Comparison of ENCODE assay signal across 29 cellular contexts in the genomic region with DNA sequence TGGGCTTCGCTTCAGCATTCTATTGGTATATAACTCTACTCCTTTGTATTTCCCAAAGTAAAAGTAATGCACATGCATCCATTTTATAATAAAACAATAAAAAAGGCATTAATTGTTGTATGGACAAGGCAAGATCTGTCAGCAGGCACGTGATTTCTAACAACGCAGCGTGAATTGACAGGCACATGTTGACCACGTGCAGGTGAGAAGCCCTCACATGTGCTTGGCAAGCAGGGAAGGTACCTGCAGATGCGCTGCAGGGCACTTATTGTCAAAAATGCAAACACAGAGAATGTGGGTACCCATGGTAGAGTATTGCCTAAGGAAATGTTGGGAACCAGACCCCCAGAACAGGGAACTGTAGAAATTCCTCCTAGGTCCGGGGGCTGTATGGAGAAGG.
"Had no signal": no experiment of that assay in that cellular context is flagged by ENCODE, and none has a peak within 500 bp of the region (broad histone marks: within the 10 kb centered on the region; RNA-seq: fewer than 3 reads in every experiment).

No MANE protein-coding gene starts in this region.

- DNase-seq: activated CD4-positive, alpha-beta memory T cell treated with anti-CD3 and anti-CD28 coated beads, Interleukin-2, amount 10 ng/mL, durations not matched to agents 7 days and 5 days; activated CD4-positive, CD25-positive, alpha-beta regulatory T cell; activated CD8-positive, alpha-beta memory T cell treated with anti-CD3 and anti-CD28 coated beads for 24 hours; activated CD8-positive, alpha-beta memory T cell treated with anti-CD3 and anti-CD28 coated beads, Interleukin-2, amount 10 ng/mL, durations not matched to agents 7 days and 5 days; activated CD8-positive, alpha-beta memory T cell treated with anti-CD3 and anti-CD28 coated beads, Interleukin-2, amount 50 U/mL, for 48 hours; activated effector memory CD4-positive, alpha-beta T cell treated with Interleukin-2 at 50 U/mL for 16 hours; activated naive CD4-positive, alpha-beta T cell treated with anti-CD3 and anti-CD28 coated beads, Interleukin-2, amount 50 U/mL, for 16 hours; activated naive CD8-positive, alpha-beta T cell treated with anti-CD3 and anti-CD28 coated beads for 36 hours; activated T-cell treated with anti-CD3 and anti-CD28 coated beads, Interleukin-2, amount 50 U/mL, for 48 hours; amniotic stem cell; aorta; Kasumi-1; KBM-7; MG63; NCI-H1048; NCI-H1105 treated with DMSO at 0.1 percent for 48 hours; NCI-H2081; NCI-H524 treated with DMSO at 0.1 percent for 48 hours; NCI-H748 treated with DMSO at 0.1 percent for 48 hours; NK-92 treated with Interleukin-12 subunit alpha and Interleukin-12 subunit beta, amount 100 ng/mL, for 24 hours; PC-3; Peyer's patch; RPMI8226; SW 1271; T-helper 1 cell; T-helper 2 cell; T1000 had no signal

- H3K9me3 Mint-ChIP-seq: activated CD4-positive, alpha-beta memory T cell treated with anti-CD3 and anti-CD28 coated beads, Interleukin-2, amount 10 ng/mL, durations not matched to agents 7 days and 5 days; activated naive CD8-positive, alpha-beta T cell treated with anti-CD3 and anti-CD28 coated beads for 36 hours had no signal

- H3K27ac Mint-ChIP-seq: activated CD4-positive, alpha-beta memory T cell treated with anti-CD3 and anti-CD28 coated beads, Interleukin-2, amount 10 ng/mL, durations not matched to agents 7 days and 5 days; activated CD8-positive, alpha-beta memory T cell treated with anti-CD3 and anti-CD28 coated beads, Interleukin-2, amount 10 ng/mL, durations not matched to agents 7 days and 5 days; activated naive CD8-positive, alpha-beta T cell treated with anti-CD3 and anti-CD28 coated beads for 36 hours; IgD-negative memory B cell had no signal

- H3K27me3 Mint-ChIP-seq: activated CD4-positive, alpha-beta memory T cell treated with anti-CD3 and anti-CD28 coated beads, Interleukin-2, amount 10 ng/mL, durations not matched to agents 7 days and 5 days; activated CD8-positive, alpha-beta memory T cell treated with anti-CD3 and anti-CD28 coated beads, Interleukin-2, amount 10 ng/mL, durations not matched to agents 7 days and 5 days; activated naive CD8-positive, alpha-beta T cell treated with anti-CD3 and anti-CD28 coated beads for 36 hours; IgD-negative memory B cell had no signal

- H3K4me1 Mint-ChIP-seq: activated CD4-positive, alpha-beta memory T cell treated with anti-CD3 and anti-CD28 coated beads, Interleukin-2, amount 10 ng/mL, durations not matched to agents 7 days and 5 days; activated CD8-positive, alpha-beta memory T cell treated with anti-CD3 and anti-CD28 coated beads, Interleukin-2, amount 10 ng/mL, durations not matched to agents 7 days and 5 days; activated naive CD8-positive, alpha-beta T cell treated with anti-CD3 and anti-CD28 coated beads for 36 hours; central memory CD8-positive, alpha-beta T cell; IgD-negative memory B cell had no signal

- H3K4me3 Mint-ChIP-seq: activated CD4-positive, alpha-beta memory T cell treated with anti-CD3 and anti-CD28 coated beads, Interleukin-2, amount 10 ng/mL, durations not matched to agents 7 days and 5 days; activated CD8-positive, alpha-beta memory T cell treated with anti-CD3 and anti-CD28 coated beads, Interleukin-2, amount 10 ng/mL, durations not matched to agents 7 days and 5 days; activated naive CD8-positive, alpha-beta T cell treated with anti-CD3 and anti-CD28 coated beads for 36 hours; central memory CD8-positive, alpha-beta T cell; IgD-negative memory B cell had no signal

- H3K36me3 Mint-ChIP-seq: activated CD8-positive, alpha-beta memory T cell treated with anti-CD3 and anti-CD28 coated beads, Interleukin-2, amount 10 ng/mL, durations not matched to agents 7 days and 5 days; activated naive CD8-positive, alpha-beta T cell treated with anti-CD3 and anti-CD28 coated beads for 36 hours; IgD-negative memory B cell had no signal
